In the genomic region with DNA sequence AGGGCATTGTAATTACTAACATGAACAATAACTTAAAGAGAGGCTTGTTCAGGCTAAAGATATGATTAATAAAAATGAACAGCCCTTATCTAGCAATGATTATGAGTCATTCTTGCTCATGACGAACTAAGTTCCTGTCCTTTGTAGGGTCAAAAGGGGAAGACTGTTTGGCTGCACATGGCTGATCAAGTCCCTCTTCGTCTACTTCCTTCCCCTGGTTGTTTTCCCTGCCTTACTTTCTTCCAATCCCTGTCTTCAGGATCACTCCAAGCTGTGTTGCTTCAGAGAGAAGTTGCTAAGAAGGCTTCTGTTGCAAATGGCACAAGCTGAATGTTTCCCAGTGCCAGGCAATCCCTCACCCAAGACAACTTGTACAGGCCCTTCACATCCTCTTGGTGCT, we compare ENCODE assay signal across 14 cellular contexts.
A peak's percentile ranks its signal among the peaks of the same experiment; 100 is the strongest.
DNase-seq lines count a peak whose midpoint lies in the region; ATAC-seq, FAIRE-seq and TF ChIP-seq lines count a peak whose summit lies in the region.
"Had no signal": no experiment of that assay in that cellular context is flagged by ENCODE, and none has a peak within 500 bp of the region (broad histone marks: within the 10 kb centered on the region; RNA-seq: fewer than 3 reads in every experiment).

No MANE protein-coding gene starts in this region.

- no peak overlapping the region for H3K4me2 ChIP-seq in HepG2 (ENCODE audit: low read depth, low read length)

- H3K36me3 ChIP-seq in liver (ENCODE audit: control insufficient read depth in 4 of 4, insufficient read depth in 3 of 4, low read depth in 1 of 4, low read length in 3 of 4) = no peaks in the 10 kb centered on the region
- no peaks in the 10 kb centered on the region for H3K36me3 ChIP-seq in HepG2 (replicated peaks in 1 of 2; ENCODE audit: control insufficient read depth in 1 of 2, insufficient read depth in 2 of 2, low read length in 2 of 2)
- no peaks in the 10 kb centered on the region for H3K36me3 ChIP-seq in left lung
- H3K36me3 ChIP-seq: SJSA1 had no signal

- H3K27me3 ChIP-seq in liver (ENCODE audit: control insufficient read depth in 4 of 4, insufficient read depth in 4 of 4, low read length in 3 of 4) (no peaks in the 10 kb centered on the region), HepG2 (ENCODE audit: control insufficient read depth in 1 of 2, insufficient read depth in 2 of 2, low read length in 2 of 2) (no peaks in the 10 kb centered on the region), left lung (no peaks in the 10 kb centered on the region)
- H3K27me3 ChIP-seq: SJSA1 had no signal

- no peaks in the 10 kb centered on the region for H3K79me2 ChIP-seq in HepG2 (ENCODE audit: insufficient read depth, low read length)

- H3K4me3 Mint-ChIP-seq in activated CD8-positive, alpha-beta T cell treated with anti-CD3 and anti-CD28 coated beads for 36 hours = no peak overlapping the region
- H3K4me3 Mint-ChIP-seq: activated CD4-positive, alpha-beta T cell treated with anti-CD3 and anti-CD28 coated beads, Interleukin-2, amount 10 ng/mL, durations not matched to agents 7 days and 5 days; activated naive CD4-positive, alpha-beta T cell treated with anti-CD3 and anti-CD28 coated beads, Interleukin-2, amount 10 ng/mL, durations not matched to agents 7 days and 5 days; effector memory CD8-positive, alpha-beta T cell had no signal

- WGBS in liver = 37% methylated on average over 2 of the region's 2 CpGs
- 3% methylated on average over 2 of the region's 2 CpGs for WGBS in HepG2 (ENCODE audit: low lambda C conversion rate)

- no peak for ATAC-seq in HepG2
- ATAC-seq in left lung = peak; percentile 70
- no peak for ATAC-seq in activated CD8-positive, alpha-beta T cell treated with anti-CD3 and anti-CD28 coated beads for 36 hours
- no peak for ATAC-seq in GM21515 (IDR thresholded peaks at IDR 0.05; ENCODE audit: unreplicated experiment)
- ATAC-seq: effector memory CD8-positive, alpha-beta T cell had no signal

- H4K20me1 ChIP-seq in HepG2 (ENCODE audit: insufficient read depth, low read length) = no peaks in the 10 kb centered on the region

- TF ChIP-seq POLR2A in HepG2 (IDR thresholded peaks at IDR 0.05; ENCODE audit: insufficient read depth in 1 of 2, low read depth in 2 of 2, low read length in 2 of 2) = no peak

- BruUV-seq in HepG2 (replicated peaks; lab: Mats Ljungman, UMichigan) = no TSS peak

- DNase-seq in HepG2 (ENCODE audit: low spot score) (no peak), choroid plexus epithelial cell (ENCODE audit: low read depth) (peak; percentile 56), left lung (no peak), GM13977 (ENCODE audit: low spot score) (no peak), HK-2 (ENCODE audit: unreplicated experiment) (no peak)
- no peak for DNase-seq in activated CD8-positive, alpha-beta T cell treated with anti-CD3 and anti-CD28 coated beads for 36 hours
- DNase-seq: activated CD4-positive, alpha-beta T cell treated with anti-CD3 and anti-CD28 coated beads, Interleukin-2, amount 10 ng/mL, durations not matched to agents 7 days and 5 days; activated naive CD4-positive, alpha-beta T cell treated with anti-CD3 and anti-CD28 coated beads, Interleukin-2, amount 10 ng/mL, durations not matched to agents 7 days and 5 days; effector memory CD8-positive, alpha-beta T cell; islet precursor cell had no signal

- H3K4me3 ChIP-seq in liver (ENCODE audit: low read depth in 1 of 3, low read length in 3 of 3) (no peak overlapping the region), HepG2 (replicated peaks in 1 of 3; ENCODE audit: insufficient read depth in 1 of 3, low read depth in 2 of 3, low read length in 3 of 3) (no peak overlapping the region), choroid plexus epithelial cell (ENCODE audit: low read depth, low read length) (no peak overlapping the region), left lung (no peak overlapping the region)
- H3K4me3 ChIP-seq: SJSA1 had no signal

- H2AFZ ChIP-seq in HepG2 (ENCODE audit: low read length) = no peak overlapping the region

- H3K27ac ChIP-seq in liver (ENCODE audit: low read depth in 1 of 2, low read length in 2 of 2) = no peak overlapping the region
- no peak overlapping the region for H3K27ac ChIP-seq in HepG2 (ENCODE audit: extremely low read length, insufficient read depth, low read length)
- H3K27ac ChIP-seq in left lung = no peak overlapping the region
- H3K27ac ChIP-seq: SJSA1 had no signal

- H3K9me3 Mint-ChIP-seq in activated CD8-positive, alpha-beta T cell treated with anti-CD3 and anti-CD28 coated beads for 36 hours = no peaks in the 10 kb centered on the region
- H3K9me3 Mint-ChIP-seq: activated CD4-positive, alpha-beta T cell treated with anti-CD3 and anti-CD28 coated beads, Interleukin-2, amount 10 ng/mL, durations not matched to agents 7 days and 5 days; activated naive CD4-positive, alpha-beta T cell treated with anti-CD3 and anti-CD28 coated beads, Interleukin-2, amount 10 ng/mL, durations not matched to agents 7 days and 5 days; effector memory CD8-positive, alpha-beta T cell had no signal

- H3K27me3 Mint-ChIP-seq in activated CD8-positive, alpha-beta T cell treated with anti-CD3 and anti-CD28 coated beads for 36 hours = peaks cover 6% of the 10 kb centered on the region
- H3K27me3 Mint-ChIP-seq: activated CD4-positive, alpha-beta T cell treated with anti-CD3 and anti-CD28 coated beads, Interleukin-2, amount 10 ng/mL, durations not matched to agents 7 days and 5 days; activated naive CD4-positive, alpha-beta T cell treated with anti-CD3 and anti-CD28 coated beads, Interleukin-2, amount 10 ng/mL, durations not matched to agents 7 days and 5 days had no signal

- H3K4me1 ChIP-seq in liver (ENCODE audit: control insufficient read depth in 4 of 4, insufficient read depth in 4 of 4, low read length in 3 of 4) (no peaks in the 10 kb centered on the region), HepG2 (ENCODE audit: insufficient read depth, low read length) (no peaks in the 10 kb centered on the region), left lung (no peaks in the 10 kb centered on the region)
- H3K4me1 ChIP-seq: SJSA1 had no signal

- CTCF ChIA-PET in HepG2 (lab: Yijun Ruan, JAX; ENCODE audit: low intra/inter-chr PET ratio, low total read pairs) = no interaction called here
- CTCF ChIA-PET in activated CD8-positive, alpha-beta T cell treated with anti-CD3 and anti-CD28 coated beads for 36 hours (lab: Charles Lee) = no interaction called here

- TF ChIP-seq EP300 in HepG2 (IDR thresholded peaks at IDR 0.05; ENCODE audit: low read depth in 2 of 2, low read length in 2 of 2) = no peak
- no peak for TF ChIP-seq EP300 in HepG2 (CRISPR knock-in tag; IDR thresholded peaks at IDR 0.05; ENCODE audit: borderline replicate concordance)

- POLR2A ChIA-PET in HepG2 (lab: Yijun Ruan, JAX) = no interaction called here
- POLR2A ChIA-PET in activated CD8-positive, alpha-beta T cell treated with anti-CD3 and anti-CD28 coated beads for 36 hours (lab: Charles Lee) = no interaction called here

- intact Hi-C loops in HepG2 (cut with micrococcal nuclease; ENCODE audit: unreplicated experiment) (no loop called here), left lung (cut with DNase I) (no loop called here)
- intact Hi-C loops in activated CD8-positive, alpha-beta T cell treated with anti-CD3 and anti-CD28 coated beads for 36 hours (cut with micrococcal nuclease) = no loop called here

- H3K36me3 Mint-ChIP-seq in activated CD8-positive, alpha-beta T cell treated with anti-CD3 and anti-CD28 coated beads for 36 hours (ENCODE audit: low read depth) = no peaks in the 10 kb centered on the region
- H3K36me3 Mint-ChIP-seq: activated naive CD4-positive, alpha-beta T cell treated with anti-CD3 and anti-CD28 coated beads, Interleukin-2, amount 10 ng/mL, durations not matched to agents 7 days and 5 days had no signal

- H3K9ac ChIP-seq in liver (ENCODE audit: low read depth in 1 of 2, low read length in 2 of 2) (no peak overlapping the region), HepG2 (ENCODE audit: insufficient read depth, low read depth, low read length) (no peak overlapping the region)

- H3K9me3 ChIP-seq in liver (ENCODE audit: control insufficient read depth in 4 of 4, low read length in 3 of 4) = no peaks in the 10 kb centered on the region
- H3K9me3 ChIP-seq in HepG2 (ENCODE audit: low read length) = peaks cover 58% of the 10 kb centered on the region
- H3K9me3 ChIP-seq in left lung = no peaks in the 10 kb centered on the region
- H3K9me3 ChIP-seq: SJSA1 had no signal

- no peak for FAIRE-seq in HepG2 (lab: Jason Lieb, UNC)
- FAIRE-seq: HTR-8/SVneo had no signal

- no peak for TF ChIP-seq RAD21 in liver (IDR thresholded peaks at IDR 0.05)
- TF ChIP-seq RAD21 in HepG2 (CRISPR knock-in tag; IDR thresholded peaks at IDR 0.05) = no peak

- in situ Hi-C loops in HepG2 (cut with HindIII; ENCODE audit: extremely low pct_ligation_motif_present, low pct_unique_long_range_greater_than_20kb) = no loop called here
- in situ Hi-C loops in GM13977 (cut with MboI; ENCODE audit: low pct_unique_long_range_greater_than_20kb, low sequenced_read_pairs, unreplicated experiment) = no loop called here

- TF ChIP-seq CTCF in liver (IDR thresholded peaks at IDR 0.05; ENCODE audit: low read depth, low read length, missing input control) (no peak), HepG2 (CRISPR knock-in tag; IDR thresholded peaks at IDR 0.05) (no peak), choroid plexus epithelial cell (conservative IDR thresholded peaks at IDR 0.05; ENCODE audit: low read depth, low read length) (no peak), left lung (IDR thresholded peaks at IDR 0.05) (no peak), GM13977 (IDR thresholded peaks at IDR 0.05; ENCODE audit: extremely low read depth, insufficient read depth, missing control alignments) (no peak)
- no peak for TF ChIP-seq CTCF in activated CD8-positive, alpha-beta T cell treated with anti-CD3 and anti-CD28 coated beads for 36 hours (IDR thresholded peaks at IDR 0.05)

- no peak overlapping the region for H3K27ac Mint-ChIP-seq in activated CD8-positive, alpha-beta T cell treated with anti-CD3 and anti-CD28 coated beads for 36 hours
- H3K27ac Mint-ChIP-seq: activated CD4-positive, alpha-beta T cell treated with anti-CD3 and anti-CD28 coated beads, Interleukin-2, amount 10 ng/mL, durations not matched to agents 7 days and 5 days; activated naive CD4-positive, alpha-beta T cell treated with anti-CD3 and anti-CD28 coated beads, Interleukin-2, amount 10 ng/mL, durations not matched to agents 7 days and 5 days; effector memory CD8-positive, alpha-beta T cell had no signal

- H3K4me1 Mint-ChIP-seq in activated CD8-positive, alpha-beta T cell treated with anti-CD3 and anti-CD28 coated beads for 36 hours (ENCODE audit: low read depth) = peaks cover 8% of the 10 kb centered on the region
- H3K4me1 Mint-ChIP-seq: activated naive CD4-positive, alpha-beta T cell treated with anti-CD3 and anti-CD28 coated beads, Interleukin-2, amount 10 ng/mL, durations not matched to agents 7 days and 5 days had no signal

TF ChIP-seq in liver, 16 proteins besides CTCF, POLR2A, EP300 and RAD21 (continues in another document):
- TF ChIP-seq NR2F2 (IDR thresholded peaks at IDR 0.05) (peak; percentile 55), GABPA (IDR thresholded peaks at IDR 0.05 in 1 of 2, conservative IDR thresholded peaks at IDR 0.05 in 1 of 2) (no peak)
